8 cellular contexts compared by ENCODE assay signal in the genomic region with DNA sequence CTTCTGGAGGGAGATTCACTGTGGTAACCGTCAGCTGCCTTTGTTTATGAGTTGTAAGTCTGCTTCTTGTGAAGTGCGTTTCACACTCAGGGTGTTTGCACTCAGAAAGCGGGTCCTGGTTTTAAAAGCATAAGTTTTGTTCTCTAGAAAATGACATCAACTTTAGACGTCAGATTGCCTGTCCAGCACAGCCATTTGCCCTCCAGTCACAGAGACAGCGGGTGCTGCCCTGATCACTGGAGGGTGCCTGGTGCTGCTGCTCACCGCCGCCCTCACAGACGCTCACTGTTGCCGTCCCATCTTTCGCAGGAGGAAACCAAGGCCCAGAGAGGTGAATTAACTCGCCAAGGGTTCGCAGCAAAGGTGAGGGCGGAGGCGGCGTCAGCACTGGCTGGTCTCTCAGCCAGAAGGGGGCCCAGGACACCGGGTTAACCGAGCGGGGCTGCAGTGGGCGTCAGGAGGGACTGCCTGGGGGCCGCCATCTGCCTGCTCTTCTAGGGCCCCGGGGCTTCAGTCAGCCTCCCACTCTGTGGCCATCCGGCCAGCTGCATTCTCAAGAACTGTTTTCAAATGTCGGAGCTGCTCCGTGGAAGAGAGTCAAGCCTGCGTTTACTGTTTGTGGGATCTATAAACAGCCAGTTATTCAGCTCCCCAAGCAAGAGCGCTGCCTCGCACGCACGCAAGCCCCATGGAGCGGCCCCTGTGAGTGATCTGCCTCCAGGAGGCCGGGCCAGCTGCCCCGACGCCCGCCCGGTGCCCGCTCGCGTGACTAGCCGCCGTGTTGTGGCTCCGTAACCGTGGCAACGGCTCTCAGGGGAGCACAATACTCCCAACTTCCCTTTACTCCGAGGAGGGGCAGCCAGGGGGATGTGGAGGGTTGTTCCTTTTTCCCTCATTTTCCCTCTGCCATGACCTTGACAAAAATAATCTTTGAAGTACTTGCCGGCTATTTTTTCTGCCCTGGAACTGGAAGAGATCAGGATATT. TPM values are rescaled to one million over a fixed set of nuclear protein-coding genes. Genes with fewer than 3 reads are reported as not detected.
DNase-seq lines count a peak whose midpoint lies in the region; ATAC-seq, FAIRE-seq and TF ChIP-seq lines count a peak whose summit lies in the region.

No MANE protein-coding gene starts in this region.

- TF ChIP-seq CTCF in gastroesophageal sphincter (IDR thresholded peaks at IDR 0.05) (no peak), osteocyte (IDR thresholded peaks at IDR 0.05) (peak; percentile 31)

- H3K4me3 Mint-ChIP-seq in osteocyte (ENCODE audit: unreplicated experiment): peak overlapping the region; percentile 66

- peaks cover 11% of the 10 kb centered on the region for H3K27me3 ChIP-seq in gastroesophageal sphincter

- H3K4me1 Mint-ChIP-seq in osteocyte (ENCODE audit: unreplicated experiment): peaks cover 52% of the 10 kb centered on the region

- FAIRE-seq in urothelium cell line (lab: Jason Lieb, UNC): no peak

- DNase-seq in COR-L47 (lab: John Stamatoyannopoulos, UW): peak; percentile 97
- DNase-seq in NCI-H345 treated with DMSO at 0.1 percent for 48 hours (lab: John Stamatoyannopoulos, UW; ENCODE audit: unreplicated experiment): peak; percentile 93
- DNase-seq in activated T-cell treated with anti-CD3 and anti-CD28 coated beads for 4 hours: peak; percentile 14
- DNase-seq in osteocyte (ENCODE audit: extremely low spot score, unreplicated experiment): peak; percentile 100
- no peak for DNase-seq in urothelium cell line (ENCODE audit: low spot score)

- no peaks in the 10 kb centered on the region for H3K36me3 ChIP-seq in gastroesophageal sphincter

- peak overlapping the region in 1 of 4 donors; percentile 58 for H3K27ac ChIP-seq in gastroesophageal sphincter

- TF ChIP-seq POLR2A in gastroesophageal sphincter (IDR thresholded peaks at IDR 0.05): no peak

- H3K4me3 ChIP-seq in gastroesophageal sphincter: peak overlapping the region in 1 of 2 donors; percentile 37

- no peaks in the 10 kb centered on the region for H3K9me3 ChIP-seq in gastroesophageal sphincter

- H3K27ac Mint-ChIP-seq in osteocyte (ENCODE audit: unreplicated experiment): peak overlapping the region; percentile 99

- no peaks in the 10 kb centered on the region for H3K9me3 Mint-ChIP-seq in osteocyte (ENCODE audit: unreplicated experiment)

- peaks cover 24% of the 10 kb centered on the region for H3K36me3 Mint-ChIP-seq in osteocyte (ENCODE audit: unreplicated experiment)

- peaks cover 0 to 15% (median 11%) of the 10 kb centered on the region in 3 donors for H3K4me1 ChIP-seq in gastroesophageal sphincter

- WGBS in gastroesophageal sphincter (ENCODE audit: low coverage in 1 of 2), 2 donors: 20 to 65% methylated on average over 2 to 4 of the region's 45 CpGs

- no peak for TF ChIP-seq EP300 in gastroesophageal sphincter (IDR thresholded peaks at IDR 0.05)

- no peaks in the 10 kb centered on the region for H3K27me3 Mint-ChIP-seq in osteocyte (ENCODE audit: unreplicated experiment)

- ATAC-seq in GM19351 (IDR thresholded peaks at IDR 0.05; ENCODE audit: unreplicated experiment) (peak; percentile 64), HG03354 (IDR thresholded peaks at IDR 0.05; ENCODE audit: poor library complexity, severe bottlenecking, unreplicated experiment) (peak; percentile 83), gastroesophageal sphincter (peak; percentile 78)

RNA-seq across cellular contexts. Expression of a gene that starts 43.4 kb away (rescaled TPM):
- 10 to 100 TPM; 46.4 to 92.7 (median 60.3) TPM for total RNA-seq in gastroesophageal sphincter
- total RNA-seq in osteocyte: 70.0 and 81.4 TPM in 2 replicates
